In genomic region chr14:71593966-71594365, GRCh38 we compare ENCODE assay signal across 18 cellular contexts.
"Had no signal": no experiment of that assay in that cellular context is flagged by ENCODE, and none has a peak within 500 bp of the region (broad histone marks: within the 10 kb centered on the region; RNA-seq: fewer than 3 reads in every experiment).

No MANE protein-coding gene starts in this region.

- H3K4me3 ChIP-seq: cardiac muscle cell, SK-N-MC had no signal

- ATAC-seq: activated CD4-positive, CD25-positive, alpha-beta regulatory T cell treated with anti-CD3 and anti-CD28 coated beads, Interleukin-2, amount 50 U/mL, for 24 hours had no signal

- H3K27me3 Mint-ChIP-seq: activated CD4-positive, alpha-beta T cell treated with anti-CD3 and anti-CD28 coated beads, Interleukin-2, amount 10 ng/mL, durations not matched to agents 7 days and 5 days; activated CD8-positive, alpha-beta T cell treated with anti-CD3 and anti-CD28 coated beads for 36 hours had no signal

- H3K27ac Mint-ChIP-seq: activated CD4-positive, alpha-beta T cell treated with anti-CD3 and anti-CD28 coated beads, Interleukin-2, amount 10 ng/mL, durations not matched to agents 7 days and 5 days had no signal

- H3K4me3 Mint-ChIP-seq: activated CD4-positive, alpha-beta T cell treated with anti-CD3 and anti-CD28 coated beads, Interleukin-2, amount 10 ng/mL, durations not matched to agents 7 days and 5 days; activated CD8-positive, alpha-beta T cell treated with anti-CD3 and anti-CD28 coated beads for 36 hours; activated T-cell treated with anti-CD3 and anti-CD28 coated beads, Interleukin-2, amount 50 U/mL, for 4 hours had no signal

- DNase-seq: activated CD4-positive, alpha-beta T cell treated with anti-CD3 and anti-CD28 coated beads, Interleukin-2, amount 10 ng/mL, durations not matched to agents 7 days and 5 days; activated CD8-positive, alpha-beta T cell treated with anti-CD3 and anti-CD28 coated beads for 36 hours; activated naive CD4-positive, alpha-beta T cell treated with anti-CD3 and anti-CD28 coated beads, Interleukin-2, amount 50 U/mL, for 16 hours; activated T-cell treated with anti-CD3 and anti-CD28 coated beads, Interleukin-2, amount 50 U/mL, for 4 hours; brain microvascular endothelial cell; KBM-7; NCI-H1092; NCI-H1417; NCI-H1930; NCI-H2171 treated with DMSO at 0.1 percent for 48 hours; NCI-H345; NCI-H510A; NCI-H526 treated with DMSO at 0.1 percent for 48 hours; NCI-H82; SW 1271 had no signal

- H3K36me3 ChIP-seq: brain microvascular endothelial cell, cardiac muscle cell had no signal

- H3K27ac ChIP-seq: brain microvascular endothelial cell had no signal

- H3K27me3 ChIP-seq: brain microvascular endothelial cell, cardiac muscle cell had no signal
